Comparison of ENCODE assay signal across 17 cellular contexts in the genomic region with DNA sequence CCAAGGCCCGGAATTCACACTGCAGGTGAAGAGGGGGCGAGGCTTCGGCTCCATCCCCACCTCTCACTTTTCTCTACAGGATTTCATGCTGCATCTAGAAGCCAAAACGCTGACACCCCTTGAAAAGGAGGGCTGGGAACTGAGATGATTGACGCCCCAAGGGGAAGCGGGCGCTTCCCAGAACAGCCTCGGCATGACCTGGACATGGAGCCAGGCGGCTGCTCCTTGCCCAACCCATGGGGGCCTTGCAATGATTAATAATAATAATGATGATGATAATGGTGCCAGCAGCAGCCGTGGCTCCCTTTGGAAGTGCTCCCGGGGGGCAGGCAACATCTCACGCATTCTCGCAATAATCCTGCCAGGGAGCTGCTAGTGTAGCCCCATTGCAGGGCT.
"Had no signal": no experiment of that assay in that cellular context is flagged by ENCODE, and none has a peak within 500 bp of the region (broad histone marks: within the 10 kb centered on the region; RNA-seq: fewer than 3 reads in every experiment).

No MANE protein-coding gene starts in this region.

- H3K27ac ChIP-seq: brain microvascular endothelial cell, ovary, prostate gland, right atrium auricular region, tibial nerve had no signal

- H3K36me3 ChIP-seq: brain microvascular endothelial cell, heart right ventricle, ovary, prostate gland, right atrium auricular region, tibial nerve had no signal

- H3K27me3 ChIP-seq: brain microvascular endothelial cell, ovary, right atrium auricular region had no signal

- H3K9me3 ChIP-seq: heart right ventricle, ovary, prostate gland, right atrium auricular region, tibial nerve had no signal

- FAIRE-seq: endometrium had no signal

- H3K4me3 ChIP-seq: heart right ventricle, ovary, prostate gland, right atrium auricular region, tibial nerve had no signal

- DNase-seq: activated CD4-positive, alpha-beta T cell treated with anti-CD3 and anti-CD28 coated beads for 1 hour; activated CD4-positive, alpha-beta T cell treated with anti-CD3 and anti-CD28 coated beads, Interleukin-2, amount 50 U/mL, for 1 hour; activated CD8-positive, alpha-beta T cell treated with anti-CD3 and anti-CD28 coated beads, Interleukin-2, amount 10 ng/mL, durations not matched to agents 7 days and 5 days; activated gamma-delta T cell treated with Interleukin-2 at 50 U/mL for 16 hours; activated T-cell treated with anti-CD3 and anti-CD28 coated beads, Interleukin-2, amount 50 U/mL, for 1 hour; brain microvascular endothelial cell; effector CD4-positive, alpha-beta T cell; heart right ventricle; left colon; ovary; stimulated activated CD4-positive, alpha-beta T cell treated with anti-CD3 and anti-CD28 coated beads, Interleukin-1b, Interleukin-23, amount 100 ng/mL, for 48 hours; stimulated activated naive CD8-positive, alpha-beta T cell treated with anti-CD3 and anti-CD28 coated beads, Interleukin-15, amount 100 ng/mL, for 72 hours; T-helper 9 cell had no signal

- H3K4me1 ChIP-seq: prostate gland had no signal
